In genomic region chr17:76487451-76488192, GRCh38 we compare ENCODE assay signal across 29 cellular contexts. TPM values are rescaled to one million over a fixed set of nuclear protein-coding genes. Genes with fewer than 3 reads are reported as not detected.
"Had no signal": no experiment of that assay in that cellular context is flagged by ENCODE, and none has a peak within 500 bp of the region (broad histone marks: within the 10 kb centered on the region; RNA-seq: fewer than 3 reads in every experiment).

No MANE protein-coding gene starts in this region.

- H3K4me2 ChIP-seq: smooth muscle cell had no signal

- H3K27me3 Mint-ChIP-seq: activated CD4-positive, alpha-beta memory T cell treated with anti-CD3 and anti-CD28 coated beads for 36 hours; activated naive CD4-positive, alpha-beta T cell treated with anti-CD3 and anti-CD28 coated beads, Interleukin-2, amount 50 U/mL, for 24 hours; type B pancreatic cell had no signal

- DNase-seq: activated CD4-positive, alpha-beta memory T cell treated with anti-CD3 and anti-CD28 coated beads for 36 hours; activated CD4-positive, alpha-beta T cell treated with anti-CD3 and anti-CD28 coated beads for 4 hours; activated gamma-delta T cell; anterior cingulate cortex; effector CD4-positive, alpha-beta T cell; foreskin keratinocyte; kidney glomerular epithelial cell; left lung; midbrain; nephron progenitor cell; posterior cingulate gyrus; sigmoid colon; stimulated activated CD4-positive, alpha-beta T cell treated with anti-CD3 and anti-CD28 coated beads, Interleukin-15, amount 100 ng/mL, for 24 hours; stimulated activated naive CD4-positive, alpha-beta T cell treated with Interleukin-2 at 50 U/mL for 16 hours; T1000 had no signal

- H3K9me3 Mint-ChIP-seq: activated CD4-positive, alpha-beta memory T cell treated with anti-CD3 and anti-CD28 coated beads for 36 hours; activated naive CD4-positive, alpha-beta T cell treated with anti-CD3 and anti-CD28 coated beads, Interleukin-2, amount 50 U/mL, for 24 hours; activated T-helper 1 cell treated with anti-CD3 and anti-CD28 coated beads, Interleukin-12 subunit alpha, Interleukin-12 subunit beta, Interleukin-2, Interleukin-4 antibody, amounts not matched to agents 30 ng/mL and 10 ng/mL and 1 ng/mL, durations not matched to agents 14 hours and 24 hours and 36 hours; brain; dendritic cell treated with granulocyte-macrophage colony-stimulating factor and Interleukin-4, amounts not matched to agents 40 ng/mL and 50 ng/mL, for 4 days; nephron progenitor cell; type B pancreatic cell; WTC11 had no signal

- H3K27ac Mint-ChIP-seq: activated CD4-positive, alpha-beta memory T cell treated with anti-CD3 and anti-CD28 coated beads for 36 hours; activated naive CD4-positive, alpha-beta T cell treated with anti-CD3 and anti-CD28 coated beads, Interleukin-2, amount 50 U/mL, for 24 hours; activated T-helper 1 cell treated with anti-CD3 and anti-CD28 coated beads, Interleukin-12 subunit alpha, Interleukin-12 subunit beta, Interleukin-2, Interleukin-4 antibody, amounts not matched to agents 30 ng/mL and 10 ng/mL and 1 ng/mL, durations not matched to agents 14 hours and 24 hours and 36 hours; brain; dendritic cell treated with granulocyte-macrophage colony-stimulating factor and Interleukin-4, amounts not matched to agents 40 ng/mL and 50 ng/mL, for 4 days; nephron progenitor cell; type B pancreatic cell; WTC11 had no signal

- H3K27ac ChIP-seq: foreskin keratinocyte, thoracic aorta, vagina had no signal

- H3K4me3 ChIP-seq: left lung, sigmoid colon, smooth muscle cell, thoracic aorta, vagina had no signal

- H3K4me3 Mint-ChIP-seq: activated CD4-positive, alpha-beta memory T cell treated with anti-CD3 and anti-CD28 coated beads for 36 hours; activated naive CD4-positive, alpha-beta T cell treated with anti-CD3 and anti-CD28 coated beads, Interleukin-2, amount 50 U/mL, for 24 hours; activated T-helper 1 cell treated with anti-CD3 and anti-CD28 coated beads, Interleukin-12 subunit alpha, Interleukin-12 subunit beta, Interleukin-2, Interleukin-4 antibody, amounts not matched to agents 30 ng/mL and 10 ng/mL and 1 ng/mL, durations not matched to agents 14 hours and 24 hours and 36 hours; brain; dendritic cell treated with granulocyte-macrophage colony-stimulating factor and Interleukin-4, amounts not matched to agents 40 ng/mL and 50 ng/mL, for 4 days; nephron progenitor cell; type B pancreatic cell; WTC11 had no signal

- H3K36me3 Mint-ChIP-seq: brain, type B pancreatic cell had no signal

- H3K27me3 ChIP-seq: foreskin keratinocyte, left lung, sigmoid colon, vagina had no signal

- H3K36me3 ChIP-seq: sigmoid colon, thoracic aorta, vagina had no signal

- ATAC-seq: foreskin keratinocyte, left lung, WTC11 had no signal

- H3K9me3 ChIP-seq: left lung, sigmoid colon, thoracic aorta, vagina had no signal

- H3K4me1 ChIP-seq: sigmoid colon had no signal

RNA-seq across cellular contexts. Expression of gene AANAT, which starts 20.2 kb away (rescaled TPM):
- total RNA-seq: activated CD4-positive, alpha-beta memory T cell treated with anti-CD3 and anti-CD28 coated beads for 36 hours; activated T-helper 1 cell treated with anti-CD3 and anti-CD28 coated beads, Interleukin-12 subunit alpha, Interleukin-12 subunit beta, Interleukin-2, Interleukin-4 antibody, amounts not matched to agents 30 ng/mL and 10 ng/mL and 1 ng/mL, durations not matched to agents 14 hours and 24 hours and 36 hours; cardiac septum; epithelial cell of proximal tubule; foreskin keratinocyte; left lung; lung microvascular endothelial cell; omental fat pad; sigmoid colon; smooth muscle cell; T-helper 1 cell treated with Interleukin-12 subunit alpha and Interleukin-12 subunit beta and Interleukin-4 antibody, amounts not matched to agents 30 ng/mL and 1 ng/mL, for 36 hours; thoracic aorta; vagina had no signal
- polyA plus RNA-seq: foreskin keratinocyte, smooth muscle cell had no signal

RNA-seq across cellular contexts. Expression of gene CYGB, which starts 49.9 kb away (rescaled TPM):
- total RNA-seq: activated CD4-positive, alpha-beta memory T cell treated with anti-CD3 and anti-CD28 coated beads for 36 hours; activated T-helper 1 cell treated with anti-CD3 and anti-CD28 coated beads, Interleukin-12 subunit alpha, Interleukin-12 subunit beta, Interleukin-2, Interleukin-4 antibody, amounts not matched to agents 30 ng/mL and 10 ng/mL and 1 ng/mL, durations not matched to agents 14 hours and 24 hours and 36 hours had no signal

RNA-seq across cellular contexts. Expression of gene PRCD, which starts 52.2 kb away (rescaled TPM):
- total RNA-seq: activated CD4-positive, alpha-beta memory T cell treated with anti-CD3 and anti-CD28 coated beads for 36 hours; activated T-helper 1 cell treated with anti-CD3 and anti-CD28 coated beads, Interleukin-12 subunit alpha, Interleukin-12 subunit beta, Interleukin-2, Interleukin-4 antibody, amounts not matched to agents 30 ng/mL and 10 ng/mL and 1 ng/mL, durations not matched to agents 14 hours and 24 hours and 36 hours; T-helper 1 cell treated with Interleukin-12 subunit alpha and Interleukin-12 subunit beta and Interleukin-4 antibody, amounts not matched to agents 30 ng/mL and 1 ng/mL, for 36 hours had no signal
